ENCODE assay signal across 2 cellular contexts in the genomic region with DNA sequence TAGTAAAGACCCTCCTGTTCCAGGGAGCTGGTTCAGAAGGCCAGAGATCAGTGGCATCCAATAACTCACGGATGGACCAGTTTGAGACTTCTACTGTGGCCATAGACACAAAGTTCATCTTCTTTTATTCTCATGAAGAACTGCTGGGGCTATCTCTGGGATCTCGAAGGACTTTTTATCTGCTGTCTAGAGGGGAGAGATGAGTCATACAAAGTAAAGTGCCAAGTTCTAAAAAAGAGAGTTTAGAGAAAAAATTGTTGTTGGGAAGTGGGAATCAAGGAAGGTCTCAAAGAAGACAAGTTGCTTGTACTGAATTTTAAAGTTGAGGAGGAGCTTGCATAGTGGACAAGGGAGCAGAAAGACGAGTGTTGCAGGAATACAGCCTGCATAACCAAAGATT.
TF ChIP-seq lines count a peak whose summit lies in the region.

No MANE protein-coding gene starts in this region.

TF ChIP-seq in SK-N-SH, 30 proteins besides CTCF, POLR2A, EP300 and RAD21 (continued from another document):
- no peak for TF ChIP-seq ZBTB33 (IDR thresholded peaks at IDR 0.05; ENCODE audit: borderline replicate concordance, low read depth)
- TF ChIP-seq RXRA (IDR thresholded peaks at IDR 0.05; ENCODE audit: borderline replicate concordance, low read depth) = no peak

TF ChIP-seq in SK-N-SH treated with all-trans-retinoic acid at 6 μM for 48 hours, 23 proteins besides CTCF, POLR2A, EP300 and RAD21 (continued from another document):
- TF ChIP-seq, protein P1, sequence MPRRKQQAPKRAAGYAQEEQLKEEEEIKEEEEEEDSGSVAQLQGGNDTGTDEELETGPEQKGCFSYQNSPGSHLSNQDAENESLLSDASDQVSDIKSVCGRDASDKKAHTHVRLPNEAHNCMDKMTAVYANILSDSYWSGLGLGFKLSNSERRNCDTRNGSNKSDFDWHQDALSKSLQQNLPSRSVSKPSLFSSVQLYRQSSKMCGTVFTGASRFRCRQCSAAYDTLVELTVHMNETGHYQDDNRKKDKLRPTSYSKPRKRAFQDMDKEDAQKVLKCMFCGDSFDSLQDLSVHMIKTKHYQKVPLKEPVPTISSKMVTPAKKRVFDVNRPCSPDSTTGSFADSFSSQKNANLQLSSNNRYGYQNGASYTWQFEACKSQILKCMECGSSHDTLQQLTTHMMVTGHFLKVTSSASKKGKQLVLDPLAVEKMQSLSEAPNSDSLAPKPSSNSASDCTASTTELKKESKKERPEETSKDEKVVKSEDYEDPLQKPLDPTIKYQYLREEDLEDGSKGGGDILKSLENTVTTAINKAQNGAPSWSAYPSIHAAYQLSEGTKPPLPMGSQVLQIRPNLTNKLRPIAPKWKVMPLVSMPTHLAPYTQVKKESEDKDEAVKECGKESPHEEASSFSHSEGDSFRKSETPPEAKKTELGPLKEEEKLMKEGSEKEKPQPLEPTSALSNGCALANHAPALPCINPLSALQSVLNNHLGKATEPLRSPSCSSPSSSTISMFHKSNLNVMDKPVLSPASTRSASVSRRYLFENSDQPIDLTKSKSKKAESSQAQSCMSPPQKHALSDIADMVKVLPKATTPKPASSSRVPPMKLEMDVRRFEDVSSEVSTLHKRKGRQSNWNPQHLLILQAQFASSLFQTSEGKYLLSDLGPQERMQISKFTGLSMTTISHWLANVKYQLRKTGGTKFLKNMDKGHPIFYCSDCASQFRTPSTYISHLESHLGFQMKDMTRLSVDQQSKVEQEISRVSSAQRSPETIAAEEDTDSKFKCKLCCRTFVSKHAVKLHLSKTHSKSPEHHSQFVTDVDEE (CRISPR knock-in tag; IDR thresholded peaks at IDR 0.05) = no peak
- TF ChIP-seq ZNF8 (CRISPR knock-in tag; IDR thresholded peaks at IDR 0.05) (no peak), CSRNP3 (CRISPR knock-in tag; IDR thresholded peaks at IDR 0.05) (no peak), SNAI2 (CRISPR knock-in tag; IDR thresholded peaks at IDR 0.05) (no peak)
- TF ChIP-seq, protein P2, sequence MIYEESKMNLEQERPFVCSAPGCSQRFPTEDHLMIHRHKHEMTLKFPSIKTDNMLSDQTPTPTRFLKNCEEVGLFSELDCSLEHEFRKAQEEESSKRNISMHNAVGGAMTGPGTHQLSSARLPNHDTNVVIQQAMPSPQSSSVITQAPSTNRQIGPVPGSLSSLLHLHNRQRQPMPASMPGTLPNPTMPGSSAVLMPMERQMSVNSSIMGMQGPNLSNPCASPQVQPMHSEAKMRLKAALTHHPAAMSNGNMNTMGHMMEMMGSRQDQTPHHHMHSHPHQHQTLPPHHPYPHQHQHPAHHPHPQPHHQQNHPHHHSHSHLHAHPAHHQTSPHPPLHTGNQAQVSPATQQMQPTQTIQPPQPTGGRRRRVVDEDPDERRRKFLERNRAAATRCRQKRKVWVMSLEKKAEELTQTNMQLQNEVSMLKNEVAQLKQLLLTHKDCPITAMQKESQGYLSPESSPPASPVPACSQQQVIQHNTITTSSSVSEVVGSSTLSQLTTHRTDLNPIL (CRISPR knock-in tag; IDR thresholded peaks at IDR 0.05; ENCODE audit: low read depth) = no peak
TF ChIP-seq in SK-N-SH treated with all-trans-retinoic acid at 6 μM for 48 hours: peak in this region for 0.
